In genomic region chr6:9482030-9482731, GRCh38 we compare ENCODE assay signal across 10 cellular contexts.
DNase-seq lines count a peak whose midpoint lies in the region; ATAC-seq, FAIRE-seq and TF ChIP-seq lines count a peak whose summit lies in the region.
"Had no signal": no experiment of that assay in that cellular context is flagged by ENCODE, and none has a peak within 500 bp of the region (broad histone marks: within the 10 kb centered on the region; RNA-seq: fewer than 3 reads in every experiment).

No MANE protein-coding gene starts in this region.

- DNase-seq in activated CD4-positive, CD25-positive, alpha-beta regulatory T cell treated with anti-CD3 and anti-CD28 coated beads, Interleukin-2, amount 50 U/mL, for 72 hours, result no peak
- DNase-seq in RWPE2 (ENCODE audit: low spot score), result no peak
- DNase-seq in fibroblast of the conjunctiva (ENCODE audit: low read depth), result peak; percentile 87
- peak; percentile 73 for DNase-seq in urothelium cell line (ENCODE audit: low spot score)
- DNase-seq in activated CD4-positive, alpha-beta T cell treated with anti-CD3 and anti-CD28 coated beads for 1 hour, result no peak
- DNase-seq in activated CD8-positive, alpha-beta memory T cell treated with anti-CD3 and anti-CD28 coated beads for 24 hours, result no peak
- DNase-seq in KBM-7, result no peak
- DNase-seq: BE2C, NCI-H446 had no signal

- ATAC-seq in activated CD4-positive, CD25-positive, alpha-beta regulatory T cell treated with anti-CD3 and anti-CD28 coated beads, Interleukin-2, amount 50 U/mL, for 24 hours, result peak; percentile 74 to 78
- peak; percentile 98 for ATAC-seq in RWPE2 (ENCODE audit: low read depth)

- H3K36me3 ChIP-seq in RWPE2 (ENCODE audit: low read depth), result no peaks in the 10 kb centered on the region
- H3K36me3 ChIP-seq: BE2C had no signal

- H3K27me3 ChIP-seq in RWPE2 (ENCODE audit: insufficient read depth, poor library complexity, severe bottlenecking), result no peaks in the 10 kb centered on the region
- H3K27me3 ChIP-seq: BE2C had no signal

- in situ Hi-C loops in KBM-7 (cut with MboI; ENCODE audit: low pct_unique_long_range_greater_than_20kb, low sequenced_read_pairs), result no loop called here

- FAIRE-seq in urothelium cell line (lab: Jason Lieb, UNC), result peak; percentile 5

- H3K4me1 ChIP-seq in RWPE2 (ENCODE audit: insufficient read depth, poor library complexity, severe bottlenecking), result peaks cover 50% of the 10 kb centered on the region
- H3K4me1 ChIP-seq: BE2C had no signal

- TF ChIP-seq CTCF in RWPE2 (IDR thresholded peaks at IDR 0.05; ENCODE audit: poor library complexity, severe bottlenecking), result no peak

- H3K9me3 ChIP-seq in RWPE2 (ENCODE audit: severe bottlenecking), result no peaks in the 10 kb centered on the region
- H3K9me3 ChIP-seq: BE2C had no signal

- no peak overlapping the region for H3K4me3 ChIP-seq in RWPE2 (ENCODE audit: severe bottlenecking)

- H3K27ac ChIP-seq in RWPE2 (ENCODE audit: poor library complexity, severe bottlenecking), result peak overlapping the region; percentile 86

Comparison
In these comparisons a context has a peak if more than half of its experiments do, and no peak if none do; other contexts are left out.
1. DNase-seq: peak in fibroblast of the conjunctiva (single experiment) and urothelium cell line (single experiment); none in activated CD4-positive, CD25-positive, alpha-beta regulatory T cell treated with anti-CD3 and anti-CD28 coated beads, Interleukin-2, amount 50 U/mL, for 72 hours (single experiment), RWPE2 (single experiment), activated CD4-positive, alpha-beta T cell treated with anti-CD3 and anti-CD28 coated beads for 1 hour (single experiment), activated CD8-positive, alpha-beta memory T cell treated with anti-CD3 and anti-CD28 coated beads for 24 hours (single experiment) and KBM-7 (single experiment).